ENCODE assay signal across 8 cellular contexts in the genomic region with DNA sequence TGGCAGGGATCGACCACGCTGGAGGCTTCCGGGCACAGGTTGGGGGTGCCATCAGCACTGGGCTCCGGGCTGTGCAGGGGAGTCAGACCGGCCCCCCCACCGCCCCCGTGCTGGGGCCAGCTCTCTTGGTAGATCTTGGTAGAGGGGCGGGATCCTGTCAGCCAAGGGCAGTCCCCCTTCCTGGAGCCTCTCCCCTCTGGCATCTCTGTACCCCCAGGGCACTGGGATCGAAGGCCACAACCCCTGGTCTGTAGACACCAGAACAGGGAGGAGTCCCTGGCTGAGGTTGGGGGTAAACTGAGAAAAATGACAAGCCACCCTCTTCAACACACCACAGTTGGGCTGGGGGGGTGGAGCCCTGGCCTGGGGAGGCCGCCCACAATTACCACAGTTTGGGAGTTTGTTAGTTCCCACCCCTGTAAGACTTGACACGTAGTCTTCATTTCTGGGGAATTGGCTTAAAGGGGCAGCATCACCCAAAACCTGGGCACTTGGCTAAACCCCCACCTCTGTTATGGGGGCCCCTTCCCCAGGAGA. TPM values are rescaled to one million over a fixed set of nuclear protein-coding genes. Genes with fewer than 3 reads are reported as not detected.
DNase-seq lines count a peak whose midpoint lies in the region; ATAC-seq, FAIRE-seq and TF ChIP-seq lines count a peak whose summit lies in the region.

No MANE protein-coding gene starts in this region.

- H3K4me3 Mint-ChIP-seq in mesothelial cell of epicardium: peak overlapping the region; percentile 80

- H3K9me3 Mint-ChIP-seq in mesothelial cell of epicardium: no peaks in the 10 kb centered on the region

- ATAC-seq in HG02798 (IDR thresholded peaks at IDR 0.05; ENCODE audit: poor library complexity, unreplicated experiment) (no peak), GM21786 (IDR thresholded peaks at IDR 0.05; ENCODE audit: unreplicated experiment) (no peak)

- no peak for TF ChIP-seq CTCF in bronchial epithelial cell (IDR thresholded peaks at IDR 0.05; ENCODE audit: insufficient read depth, low read length, severe bottlenecking)
- TF ChIP-seq CTCF in mesothelial cell of epicardium (IDR thresholded peaks at IDR 0.05; ENCODE audit: unreplicated experiment): no peak

- no peaks in the 10 kb centered on the region for H3K27me3 Mint-ChIP-seq in mesothelial cell of epicardium (ENCODE audit: low read depth)

- peaks cover 11% of the 10 kb centered on the region for H3K36me3 Mint-ChIP-seq in mesothelial cell of epicardium

- H3K27ac Mint-ChIP-seq in mesothelial cell of epicardium: no peak overlapping the region

- H3K4me3 ChIP-seq in bronchial epithelial cell (ENCODE audit: low read depth, low read length): peak overlapping the region; percentile 65

- FAIRE-seq in bronchial epithelial cell (lab: Jason Lieb, UNC): no peak

- H3K27me3 ChIP-seq in bronchial epithelial cell (ENCODE audit: control insufficient read depth, insufficient read depth, low read length): no peaks in the 10 kb centered on the region

- DNase-seq in stimulated activated CD4-positive, alpha-beta T cell treated with anti-CD3 and anti-CD28 coated beads, Interleukin-15, amount 100 ng/mL, for 24 hours: peak; percentile 12
- DNase-seq in stimulated activated CD4-positive, alpha-beta T cell treated with anti-CD3 and anti-CD28 coated beads, Interleukin-4, amount 100 ng/mL, for 4 hours: no peak
- DNase-seq in bronchial epithelial cell (ENCODE audit: low read depth) (no peak), mesothelial cell of epicardium (ENCODE audit: low spot score in 2 of 2, unreplicated experiment in 2 of 2) (no peak), kidney tubule cell (ENCODE audit: low spot score) (no peak), NCI-H2171 (lab: John Stamatoyannopoulos, UW) (no peak)

- H3K36me3 ChIP-seq in bronchial epithelial cell (ENCODE audit: control insufficient read depth, insufficient read depth, low read length): no peaks in the 10 kb centered on the region

- H3K4me1 Mint-ChIP-seq in mesothelial cell of epicardium: peaks cover 18% of the 10 kb centered on the region

RNA-seq across cellular contexts. Expression of a gene that starts 0.9 kb away (rescaled TPM):
- total RNA-seq in bronchial epithelial cell: 12.4 and 28.2 TPM in 2 replicates
- 134 to 143 TPM (median 141 TPM) in 3 replicates for total RNA-seq in mesothelial cell of epicardium

RNA-seq across cellular contexts. Expression of a gene that starts 34.3 kb away (rescaled TPM):
- total RNA-seq in bronchial epithelial cell (17.6 and 27.1 TPM in 2 replicates), mesothelial cell of epicardium (41.2 to 42.4 TPM (median 42.0 TPM) in 3 replicates)

RNA-seq across cellular contexts. Expression of a gene that starts 50.4 kb away (rescaled TPM):
- 17.9 and 23.0 TPM in 2 replicates for total RNA-seq in bronchial epithelial cell
- 46.6 to 54.9 TPM (median 51.5 TPM) in 3 replicates for total RNA-seq in mesothelial cell of epicardium
